Comparison of ENCODE assay signal across 2 cellular contexts in genomic region chr14:64318695-64319094, GRCh38. TPM values are rescaled to one million over a fixed set of nuclear protein-coding genes. Genes with fewer than 3 reads are reported as not detected.
"Had no signal": no experiment of that assay in that cellular context is flagged by ENCODE, and none has a peak within 500 bp of the region (broad histone marks: within the 10 kb centered on the region; RNA-seq: fewer than 3 reads in every experiment).

No MANE protein-coding gene starts in this region.

RNA-seq across cellular contexts. Expression of gene ESR2, which starts 24.5 kb away (rescaled TPM):
- total RNA-seq: activated CD4-positive, alpha-beta T cell treated with anti-CD3 and anti-CD28 coated beads, Interleukin-2, amount 10 ng/mL, durations not matched to agents 24 days and 14 days; activated CD4-positive, alpha-beta T cell treated with anti-CD3 and anti-CD28 coated beads, Interleukin-2, amount 10 ng/mL, durations not matched to agents 7 days and 5 days had no signal
